ENCODE assay signal across 8 cellular contexts in the genomic region with DNA sequence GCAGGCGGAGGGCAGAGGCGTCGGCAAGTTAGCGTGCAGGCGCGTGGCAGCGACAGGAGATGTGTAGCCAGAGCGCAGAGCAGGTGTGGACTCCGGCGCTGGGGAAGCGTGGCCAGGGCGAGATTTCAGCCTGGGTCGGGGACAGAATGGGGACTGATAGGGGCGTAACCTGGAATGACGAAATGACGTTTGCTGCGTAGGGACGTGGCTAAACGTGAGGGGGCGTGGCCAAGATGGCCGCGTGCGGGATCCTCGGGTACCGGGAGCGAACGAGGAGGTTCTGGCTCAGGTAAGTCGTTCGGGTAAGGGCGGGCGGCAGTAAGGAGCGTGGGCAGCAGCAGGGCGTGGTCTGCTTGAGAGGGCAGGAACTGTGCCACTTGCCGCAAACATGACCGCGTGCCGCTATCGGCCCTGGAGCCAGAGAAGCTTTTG. TPM values are rescaled to one million over a fixed set of nuclear protein-coding genes. Genes with fewer than 3 reads are reported as not detected.
A peak's percentile ranks its signal among the peaks of the same experiment; 100 is the strongest.
DNase-seq lines count a peak whose midpoint lies in the region; FAIRE-seq and TF ChIP-seq lines count a peak whose summit lies in the region.

No MANE protein-coding gene starts in this region.

- no peaks in the 10 kb centered on the region for H3K36me3 Mint-ChIP-seq in astrocyte (ENCODE audit: low read depth, unreplicated experiment)

- no peaks in the 10 kb centered on the region for H3K27me3 Mint-ChIP-seq in astrocyte (ENCODE audit: low read depth, unreplicated experiment)

- in situ Hi-C loops in GM13976 (cut with MboI; ENCODE audit: low sequenced_read_pairs, unreplicated experiment) = no loop called here

- H2AFZ ChIP-seq in astrocyte (ENCODE audit: low read depth, low read length) = peak overlapping the region; percentile 99

- H3K36me3 ChIP-seq in astrocyte (ENCODE audit: insufficient read depth, low read length) = peaks cover 3% of the 10 kb centered on the region
- peaks cover 10% of the 10 kb centered on the region for H3K36me3 ChIP-seq in iPS-18a (ENCODE audit: control insufficient read depth, low read depth, low read length)

- TF ChIP-seq CTCF in GM13976 (IDR thresholded peaks at IDR 0.05; ENCODE audit: borderline replicate concordance, control extremely low read depth, extremely low read depth, insufficient read depth, missing control alignments) = no peak
- TF ChIP-seq CTCF in HFF-Myc (IDR thresholded peaks at IDR 0.05; ENCODE audit: low read depth, low read length, missing control alignments) = no peak
- no peak for TF ChIP-seq CTCF in NB4 (IDR thresholded peaks at IDR 0.05; ENCODE audit: low read depth, low read length)
- TF ChIP-seq CTCF in astrocyte (IDR thresholded peaks at IDR 0.05; ENCODE audit: insufficient read depth, low read depth, low read length) = no peak

- peak overlapping the region; percentile 98 for H3K4me2 ChIP-seq in astrocyte (ENCODE audit: low read length)

- DNase-seq in GM13976 (ENCODE audit: low spot score) (peak; percentile 84), HFF-Myc (ENCODE audit: extremely low read depth, low read depth) (peak; percentile 39), NB4 (ENCODE audit: low read depth) (peak; percentile 79), T follicular helper cell (ENCODE audit: low read depth) (peak; percentile 84), astrocyte (ENCODE audit: low read depth) (no peak), OCI-M1 (lab: John Stamatoyannopoulos, UW) (no peak)

- no peak overlapping the region for H3K4me3 Mint-ChIP-seq in astrocyte (ENCODE audit: unreplicated experiment)

- H3K9me3 Mint-ChIP-seq in astrocyte (ENCODE audit: unreplicated experiment) = no peaks in the 10 kb centered on the region

- H3K27me3 ChIP-seq in astrocyte (ENCODE audit: insufficient read depth, low read length) (no peaks in the 10 kb centered on the region), iPS-18a (ENCODE audit: control insufficient read depth, insufficient read depth, low read length) (no peaks in the 10 kb centered on the region)

- H3K27ac ChIP-seq in astrocyte (ENCODE audit: low read depth, low read length) (peak overlapping the region; percentile 100), iPS-18a (ENCODE audit: low read length) (peak overlapping the region; percentile 86), skin epidermis (peak overlapping the region; percentile 58 to 99 (median 95))

- peaks cover 49% of the 10 kb centered on the region for H3K79me2 ChIP-seq in astrocyte (ENCODE audit: insufficient read depth, low read length)

- TF ChIP-seq POLR2A in NB4 (IDR thresholded peaks at IDR 0.05; ENCODE audit: extremely low read depth, insufficient read length) = peak; percentile 4

- H4K20me1 ChIP-seq in astrocyte (ENCODE audit: insufficient read depth, low read length) = peaks cover 19% of the 10 kb centered on the region

- H3K9ac ChIP-seq in astrocyte (ENCODE audit: low read length) (peak overlapping the region; percentile 98), iPS-18a (ENCODE audit: low read length) (peak overlapping the region; percentile 95)

- H3K27ac Mint-ChIP-seq in astrocyte (ENCODE audit: unreplicated experiment) = no peak overlapping the region

- no peak for FAIRE-seq in astrocyte (lab: Jason Lieb, UNC)

- H3K4me3 ChIP-seq in HFF-Myc (replicated peaks; ENCODE audit: low read depth, low read length) (peak overlapping the region; percentile 76), NB4 (ENCODE audit: low read depth, low read length) (peak overlapping the region; percentile 94), astrocyte (ENCODE audit: insufficient read depth, low read depth, low read length) (peak overlapping the region; percentile 91), iPS-18a (ENCODE audit: low read length) (peak overlapping the region; percentile 97), skin epidermis (peak overlapping the region; percentile 51 to 66 (median 57))

- peaks cover 4% of the 10 kb centered on the region for H3K4me1 Mint-ChIP-seq in astrocyte (ENCODE audit: low read depth, unreplicated experiment)

- H3K9me3 ChIP-seq in astrocyte (ENCODE audit: insufficient read depth, low read depth, low read length) (no peaks in the 10 kb centered on the region), iPS-18a (ENCODE audit: control insufficient read depth, low read depth, low read length) (no peaks in the 10 kb centered on the region)

- H3K4me1 ChIP-seq in astrocyte (ENCODE audit: insufficient read depth, low read length) = peaks cover 19% of the 10 kb centered on the region
- H3K4me1 ChIP-seq in iPS-18a (ENCODE audit: control insufficient read depth, low read depth, low read length) = peaks cover 11% of the 10 kb centered on the region

RNA-seq across cellular contexts. Expression of a gene that starts 10.9 kb away (rescaled TPM):
- 1.0 and 1.2 TPM in 2 replicates for total RNA-seq in astrocyte

Comparison
In these comparisons a context has a peak if more than half of its experiments do, and no peak if none do; other contexts are left out.
1. DNase-seq: peak in GM13976 (single experiment), HFF-Myc (single experiment), NB4 (single experiment) and T follicular helper cell (single experiment); none in astrocyte (single experiment) and OCI-M1 (single experiment).
2. Peak in every context shown above with its lines, with median percentiles within 50 percentile points of each other: H3K4me3 ChIP-seq and H3K27ac ChIP-seq.